ENCODE assay signal across 26 cellular contexts in genomic region chr19:43552616-43553015, GRCh38. TPM values are rescaled to one million over a fixed set of nuclear protein-coding genes. Genes with fewer than 3 reads are reported as not detected.
DNase-seq lines count a peak whose midpoint lies in the region; ATAC-seq and TF ChIP-seq lines count a peak whose summit lies in the region.
"Had no signal": no experiment of that assay in that cellular context is flagged by ENCODE, and none has a peak within 500 bp of the region (broad histone marks: within the 10 kb centered on the region; RNA-seq: fewer than 3 reads in every experiment).

No MANE protein-coding gene starts in this region.

- POLR2A ChIA-PET in HEK293T (lab: Yijun Ruan, JAX), result interaction anchor here (0.6 kb wide), 1 partner anchor 43 kb away, joined by 3 read pairs; no protein-coding TSS in a partner anchor

- H3K27me3 ChIP-seq in WERI-Rb-1 (ENCODE audit: insufficient read depth, low read depth, severe bottlenecking), result no peaks in the 10 kb centered on the region

- peaks cover 8 to 9% of the 10 kb centered on the region in 2 donors for H3K4me1 Mint-ChIP-seq in natural killer cell treated with Interleukin-12 subunit alpha and Interleukin-12 subunit beta and Interleukin-15 and Interleukin-18, amount 100 ng/mL, for 72 hours (ENCODE audit: low read depth in 2 of 2)
- peaks cover 8 to 11% of the 10 kb centered on the region in 2 donors for H3K4me1 Mint-ChIP-seq in natural killer cell
- H3K4me1 Mint-ChIP-seq in stimulated activated effector memory CD8-positive, alpha-beta T cell treated with anti-CD3 and anti-CD28 coated beads, Interleukin-12 subunit alpha, Interleukin-12 subunit beta, amount 100 ng/mL, for 72 hours, result peaks cover 9% of the 10 kb centered on the region

- DNase-seq in natural killer cell treated with Interleukin-12 subunit alpha and Interleukin-12 subunit beta and Interleukin-15 and Interleukin-18, amount 100 ng/mL, for 72 hours (ENCODE audit: low spot score), result peak; percentile 3
- DNase-seq in natural killer cell (no peak), NCI-H2171 (lab: John Stamatoyannopoulos, UW) (peak; percentile 67), WERI-Rb-1 (peak; percentile 20), HuH-7.5 (ENCODE audit: low spot score) (no peak), HEK293T (ENCODE audit: extremely low spot score) (no peak)
- no peak for DNase-seq in stimulated activated effector memory CD8-positive, alpha-beta T cell treated with anti-CD3 and anti-CD28 coated beads, Interleukin-12 subunit alpha, Interleukin-12 subunit beta, amount 100 ng/mL, for 72 hours (ENCODE audit: low spot score in 2 of 2)
- DNase-seq: CD8-positive, alpha-beta memory T cell; DMS79; HFFc6; KBM-7; MM.1S; NCI-H1092; NCI-H1436; NCI-H2029; NCI-H345; NCI-H526; NK-92 treated with Interleukin-12 subunit alpha and Interleukin-12 subunit beta, amount 100 ng/mL, for 24 hours; SHP77 treated with DMSO at 0.1 percent for 48 hours; SK-N-SH had no signal

- peaks cover 67% of the 10 kb centered on the region for H3K36me3 ChIP-seq in WERI-Rb-1

- peak overlapping the region; percentile 70 for H3K27ac ChIP-seq in WERI-Rb-1
- H3K27ac ChIP-seq: HL-60, RWPE1 had no signal

- CTCF ChIA-PET in HEK293T (lab: Yijun Ruan, JAX), result interaction anchor here (0.7 kb wide), 1 partner anchor 33 kb away, joined by 3 read pairs; no protein-coding TSS in a partner anchor

- no peaks in the 10 kb centered on the region for H3K27me3 Mint-ChIP-seq in natural killer cell treated with Interleukin-12 subunit alpha and Interleukin-12 subunit beta and Interleukin-15 and Interleukin-18, amount 100 ng/mL, for 72 hours
- no peaks in the 10 kb centered on the region for H3K27me3 Mint-ChIP-seq in natural killer cell (ENCODE audit: low read depth in 2 of 2)
- H3K27me3 Mint-ChIP-seq: CD8-positive, alpha-beta memory T cell had no signal

- H3K4me3 ChIP-seq in WERI-Rb-1 (ENCODE audit: low read depth, low read length), result no peak overlapping the region

- peaks cover 6% of the 10 kb centered on the region for H3K36me3 Mint-ChIP-seq in natural killer cell treated with Interleukin-12 subunit alpha and Interleukin-12 subunit beta and Interleukin-15 and Interleukin-18, amount 100 ng/mL, for 72 hours
- no peaks in the 10 kb centered on the region for H3K36me3 Mint-ChIP-seq in natural killer cell
- H3K36me3 Mint-ChIP-seq in stimulated activated effector memory CD8-positive, alpha-beta T cell treated with anti-CD3 and anti-CD28 coated beads, Interleukin-12 subunit alpha, Interleukin-12 subunit beta, amount 100 ng/mL, for 72 hours, result peaks cover 81% of the 10 kb centered on the region

- ATAC-seq in natural killer cell treated with Interleukin-12 subunit alpha and Interleukin-12 subunit beta and Interleukin-15 and Interleukin-18, amount 100 ng/mL, for 72 hours, result no peak
- ATAC-seq in natural killer cell (no peak), esophagus mucosa (no peak)
- ATAC-seq in stimulated activated effector memory CD8-positive, alpha-beta T cell treated with anti-CD3 and anti-CD28 coated beads, Interleukin-12 subunit alpha, Interleukin-12 subunit beta, amount 100 ng/mL, for 72 hours, result no peak
- ATAC-seq: HepG2 had no signal

- no peak overlapping the region for H3K27ac Mint-ChIP-seq in natural killer cell treated with Interleukin-12 subunit alpha and Interleukin-12 subunit beta and Interleukin-15 and Interleukin-18, amount 100 ng/mL, for 72 hours
- no peak overlapping the region for H3K27ac Mint-ChIP-seq in natural killer cell
- peak overlapping the region; percentile 77 for H3K27ac Mint-ChIP-seq in stimulated activated effector memory CD8-positive, alpha-beta T cell treated with anti-CD3 and anti-CD28 coated beads, Interleukin-12 subunit alpha, Interleukin-12 subunit beta, amount 100 ng/mL, for 72 hours
- H3K27ac Mint-ChIP-seq: HFFc6 had no signal

- H3K9me3 ChIP-seq in WERI-Rb-1 (ENCODE audit: severe bottlenecking), result no peaks in the 10 kb centered on the region
- H3K9me3 ChIP-seq: SK-N-SH had no signal

- no peaks in the 10 kb centered on the region for H3K9me3 Mint-ChIP-seq in natural killer cell treated with Interleukin-12 subunit alpha and Interleukin-12 subunit beta and Interleukin-15 and Interleukin-18, amount 100 ng/mL, for 72 hours
- H3K9me3 Mint-ChIP-seq in natural killer cell, result no peaks in the 10 kb centered on the region
- H3K9me3 Mint-ChIP-seq in stimulated activated effector memory CD8-positive, alpha-beta T cell treated with anti-CD3 and anti-CD28 coated beads, Interleukin-12 subunit alpha, Interleukin-12 subunit beta, amount 100 ng/mL, for 72 hours, result no peaks in the 10 kb centered on the region
- H3K9me3 Mint-ChIP-seq: CD8-positive, alpha-beta memory T cell; HFFc6 had no signal

- TF ChIP-seq CTCF in natural killer cell (IDR thresholded peaks at IDR 0.05) (no peak), WERI-Rb-1 (IDR thresholded peaks at IDR 0.05; ENCODE audit: low read depth, low read length) (no peak)

- no peak overlapping the region for H3K4me3 Mint-ChIP-seq in natural killer cell treated with Interleukin-12 subunit alpha and Interleukin-12 subunit beta and Interleukin-15 and Interleukin-18, amount 100 ng/mL, for 72 hours
- H3K4me3 Mint-ChIP-seq in natural killer cell, result no peak overlapping the region
- no peak overlapping the region for H3K4me3 Mint-ChIP-seq in stimulated activated effector memory CD8-positive, alpha-beta T cell treated with anti-CD3 and anti-CD28 coated beads, Interleukin-12 subunit alpha, Interleukin-12 subunit beta, amount 100 ng/mL, for 72 hours
- H3K4me3 Mint-ChIP-seq: CD8-positive, alpha-beta memory T cell; HFFc6 had no signal

- intact Hi-C loops in natural killer cell (cut with micrococcal nuclease), result no loop called here

TF ChIP-seq in HEK293T, 16 proteins besides CTCF, POLR2A, EP300 and RAD21:
- TF ChIP-seq SP1 (IDR thresholded peaks at IDR 0.05), result no peak
- TF ChIP-seq HDGF (IDR thresholded peaks at IDR 0.05; ENCODE audit: borderline replicate concordance), result no peak
- no peak for TF ChIP-seq CTBP1 (IDR thresholded peaks at IDR 0.05; ENCODE audit: borderline replicate concordance)
- no peak for TF ChIP-seq FOXM1 (IDR thresholded peaks at IDR 0.05; ENCODE audit: borderline replicate concordance)
- no peak for TF ChIP-seq BHLHE40 (IDR thresholded peaks at IDR 0.05; ENCODE audit: borderline replicate concordance)
- TF ChIP-seq, protein P1, sequence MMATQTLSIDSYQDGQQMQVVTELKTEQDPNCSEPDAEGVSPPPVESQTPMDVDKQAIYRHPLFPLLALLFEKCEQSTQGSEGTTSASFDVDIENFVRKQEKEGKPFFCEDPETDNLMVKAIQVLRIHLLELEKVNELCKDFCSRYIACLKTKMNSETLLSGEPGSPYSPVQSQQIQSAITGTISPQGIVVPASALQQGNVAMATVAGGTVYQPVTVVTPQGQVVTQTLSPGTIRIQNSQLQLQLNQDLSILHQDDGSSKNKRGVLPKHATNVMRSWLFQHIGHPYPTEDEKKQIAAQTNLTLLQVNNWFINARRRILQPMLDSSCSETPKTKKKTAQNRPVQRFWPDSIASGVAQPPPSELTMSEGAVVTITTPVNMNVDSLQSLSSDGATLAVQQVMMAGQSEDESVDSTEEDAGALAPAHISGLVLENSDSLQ (IDR thresholded peaks at IDR 0.05), result no peak
- TF ChIP-seq LEF1 (IDR thresholded peaks at IDR 0.05; ENCODE audit: borderline replicate concordance), result no peak
- TF ChIP-seq ARNT (IDR thresholded peaks at IDR 0.05), result no peak

RNA-seq across cellular contexts. Expression of gene ZNF575, which starts 19.6 kb away (rescaled TPM):
- total RNA-seq in natural killer cell treated with Interleukin-12 subunit alpha and Interleukin-12 subunit beta and Interleukin-15 and Interleukin-18, amount 100 ng/mL, for 72 hours, result 1 to 10 TPM; 1.4 to 1.9 TPM
- total RNA-seq in natural killer cell, result 1 to 10 TPM; 1.9 to 5.4 (median 3.9) TPM
- total RNA-seq in esophagus mucosa, result 0.72 TPM
- total RNA-seq: H7 had no signal

RNA-seq across cellular contexts. Expression of gene XRCC1, which starts 22.7 kb away (rescaled TPM):
- total RNA-seq in natural killer cell treated with Interleukin-12 subunit alpha and Interleukin-12 subunit beta and Interleukin-15 and Interleukin-18, amount 100 ng/mL, for 72 hours, result 10 to 100 TPM; 29.9 to 47.0 TPM
- total RNA-seq in natural killer cell (10 to 100 TPM; 33.2 to 43.9 (median 40.7) TPM), esophagus mucosa (15.6 TPM)

RNA-seq across cellular contexts. Expression of gene PINLYP, which starts 23.0 kb away (rescaled TPM):
- total RNA-seq in natural killer cell treated with Interleukin-12 subunit alpha and Interleukin-12 subunit beta and Interleukin-15 and Interleukin-18, amount 100 ng/mL, for 72 hours, result 1 to 10 TPM; 2.7 to 6.2 TPM
- total RNA-seq in natural killer cell (1 to 10 TPM; 1.7 to 3.0 (median 2.4) TPM), esophagus mucosa (9.1 TPM)
- total RNA-seq: HT-29 had no signal

RNA-seq across cellular contexts. Expression of gene ETHE1, which starts 25.6 kb away (rescaled TPM):
- total RNA-seq in natural killer cell treated with Interleukin-12 subunit alpha and Interleukin-12 subunit beta and Interleukin-15 and Interleukin-18, amount 100 ng/mL, for 72 hours, result 10 to 100 TPM; 41.7 to 70.4 TPM
- total RNA-seq in natural killer cell (10 to 100 TPM; 22.0 to 25.6 (median 24.6) TPM), esophagus mucosa (81.9 TPM)

RNA-seq across cellular contexts. Expression of gene IRGQ, which starts 43.3 kb away (rescaled TPM):
- 10 to 100 TPM; 36.8 to 42.6 TPM for total RNA-seq in natural killer cell treated with Interleukin-12 subunit alpha and Interleukin-12 subunit beta and Interleukin-15 and Interleukin-18, amount 100 ng/mL, for 72 hours
- total RNA-seq in natural killer cell (10 to 100 TPM; 28.5 to 43.7 (median 32.2) TPM), esophagus mucosa (10.5 TPM)

Comparison
In these comparisons a context has a peak if more than half of its experiments do, and no peak if none do; other contexts are left out.
1. DNase-seq: peak in natural killer cell treated with Interleukin-12 subunit alpha and Interleukin-12 subunit beta and Interleukin-15 and Interleukin-18, amount 100 ng/mL, for 72 hours (single experiment), NCI-H2171 (single experiment) and WERI-Rb-1 (single experiment); none in natural killer cell (single experiment), stimulated activated effector memory CD8-positive, alpha-beta T cell treated with anti-CD3 and anti-CD28 coated beads, Interleukin-12 subunit alpha, Interleukin-12 subunit beta, amount 100 ng/mL, for 72 hours (0 of 2), HuH-7.5 (single experiment) and HEK293T (single experiment).